1 cellular context compared by ENCODE assay signal in genomic region chr11:4072668-4073285, GRCh38.
TF ChIP-seq lines count a peak whose summit lies in the region.

No MANE protein-coding gene starts in this region.

TF ChIP-seq in WTC11, 78 proteins besides CTCF, POLR2A, EP300 and RAD21 (continued from another document):
- TF ChIP-seq E2F1 (CRISPR knock-in tag; IDR thresholded peaks at IDR 0.05) (no peak), CDX4 (CRISPR knock-in tag; IDR thresholded peaks at IDR 0.05; ENCODE audit: borderline replicate concordance) (no peak)
TF ChIP-seq in WTC11: peak in this region for 0.
